In genomic region chrX:23811135-23811781, GRCh38 we compare ENCODE assay signal across 1 cellular context.
TF ChIP-seq lines count a peak whose summit lies in the region.

No MANE protein-coding gene starts in this region.

TF ChIP-seq in K562, 482 proteins besides CTCF, POLR2A, EP300 and RAD21 (continued from another document):
- TF ChIP-seq CBX5 (IDR thresholded peaks at IDR 0.05; ENCODE audit: borderline replicate concordance, low read depth) = no peak
- no peak for TF ChIP-seq ZNF699 (CRISPR knock-in tag; IDR thresholded peaks at IDR 0.05; ENCODE audit: insufficient replicate concordance)
- TF ChIP-seq KAT7 (CRISPR knock-in tag; IDR thresholded peaks at IDR 0.05; ENCODE audit: borderline replicate concordance) = no peak
- no peak for TF ChIP-seq ZKSCAN8 (CRISPR knock-in tag; IDR thresholded peaks at IDR 0.05)
- peak in 1 of 2 experiments; percentile 75; a peak in 2 of 4 replicates for TF ChIP-seq FOXA3 (CRISPR knock-in tag; conservative IDR thresholded peaks at IDR 0.05 in 1 of 2, IDR thresholded peaks at IDR 0.05 in 1 of 2)
